ENCODE assay signal across 8 cellular contexts in genomic region chr9:122346478-122347347, GRCh38. TPM values are rescaled to one million over a fixed set of nuclear protein-coding genes. Genes with fewer than 3 reads are reported as not detected.
DNase-seq lines count a peak whose midpoint lies in the region; ATAC-seq and TF ChIP-seq lines count a peak whose summit lies in the region.

No MANE protein-coding gene starts in this region.

- no peaks in the 10 kb centered on the region for H3K36me3 Mint-ChIP-seq in stimulated activated naive B cell treated with anti-CD40 and anti-IgM and Interleukin-4, amounts not matched to agents 10 μg/mL and 1 μg/mL and 100 μg/mL, for 72 hours

- H3K36me3 ChIP-seq in MM.1S (replicated peaks; ENCODE audit: insufficient read depth, low read length) (no peaks in the 10 kb centered on the region), breast epithelium (no peaks in the 10 kb centered on the region)

- peak overlapping the region; percentile 85 for H3K4me2 ChIP-seq in MM.1S (ENCODE audit: low read depth, low read length)

- ATAC-seq in stimulated activated naive B cell treated with anti-CD40 and anti-IgM and Interleukin-4, amounts not matched to agents 10 μg/mL and 1 μg/mL and 100 μg/mL, for 72 hours (replicated peaks): peak; percentile 44 to 50

- no peak for TF ChIP-seq POLR2A in breast epithelium (IDR thresholded peaks at IDR 0.05)

- H3K9ac ChIP-seq in MM.1S (ENCODE audit: low read length): peak overlapping the region; percentile 11; the same call in 1 of the 2 replicates

- H3K27ac Mint-ChIP-seq in stimulated activated naive B cell treated with anti-CD40 and anti-IgM and Interleukin-4, amounts not matched to agents 10 μg/mL and 1 μg/mL and 100 μg/mL, for 72 hours: peak overlapping the region; percentile 22

- no peaks in the 10 kb centered on the region for H3K79me2 ChIP-seq in MM.1S (ENCODE audit: low read length)

- peak overlapping the region; percentile 83 for H2AFZ ChIP-seq in MM.1S (ENCODE audit: low read length)

- H3K27me3 ChIP-seq in MM.1S (replicated peaks; ENCODE audit: insufficient read depth, low read length) (no peaks in the 10 kb centered on the region; the same call in 1 of the 2 replicates), breast epithelium (no peaks in the 10 kb centered on the region)

- peaks cover 3 to 14% of the 10 kb centered on the region in 2 donors for H3K4me1 Mint-ChIP-seq in stimulated activated naive B cell treated with anti-CD40 and anti-IgM and Interleukin-4, amounts not matched to agents 10 μg/mL and 1 μg/mL and 100 μg/mL, for 72 hours

- H3K4me1 ChIP-seq in MM.1S (ENCODE audit: low read length): no peaks in the 10 kb centered on the region
- H3K4me1 ChIP-seq in breast epithelium: peaks cover 0 to 3% of the 10 kb centered on the region in 2 donors

- H3K9me3 Mint-ChIP-seq in stimulated activated naive B cell treated with anti-CD40 and anti-IgM and Interleukin-4, amounts not matched to agents 10 μg/mL and 1 μg/mL and 100 μg/mL, for 72 hours: no peaks in the 10 kb centered on the region

- H3K27ac ChIP-seq in MM.1S (ENCODE audit: low read length) (no peak overlapping the region), breast epithelium (peak overlapping the region; percentile 10 to 77)

- peak overlapping the region; percentile 59 for H3K4me3 ChIP-seq in MM.1S (ENCODE audit: low read length)
- H3K4me3 ChIP-seq in breast epithelium: peak overlapping the region; percentile 46 to 78 (median 59)

- H3K27me3 Mint-ChIP-seq in stimulated activated naive B cell treated with anti-CD40 and anti-IgM and Interleukin-4, amounts not matched to agents 10 μg/mL and 1 μg/mL and 100 μg/mL, for 72 hours: peaks cover 46 to 59% of the 10 kb centered on the region in 2 donors

- no peaks in the 10 kb centered on the region for H3K9me2 ChIP-seq in MM.1S (replicated peaks; ENCODE audit: insufficient read depth, low read length)

- H3K4me3 Mint-ChIP-seq in stimulated activated naive B cell treated with anti-CD40 and anti-IgM and Interleukin-4, amounts not matched to agents 10 μg/mL and 1 μg/mL and 100 μg/mL, for 72 hours: peak overlapping the region; percentile 82 to 84

- intact Hi-C loops in breast epithelium (cut with DNase I; ENCODE audit: low total_unique reads): no loop called here

- TF ChIP-seq CTCF in MM.1S (IDR thresholded peaks at IDR 0.05; ENCODE audit: low read length) (no peak), breast epithelium (IDR thresholded peaks at IDR 0.05) (no peak)

- no peaks in the 10 kb centered on the region for H4K20me1 ChIP-seq in MM.1S (ENCODE audit: insufficient read depth, low read length)

- no peaks in the 10 kb centered on the region for H3F3A ChIP-seq in MM.1S (ENCODE audit: insufficient read depth, low read length)

- peak; percentile 25 for DNase-seq in DMS79 (lab: John Stamatoyannopoulos, UW)
- DNase-seq in MM.1S: no peak
- DNase-seq in breast epithelium (ENCODE audit: low spot score in 2 of 2): peak in 1 of 2 donors; percentile 22
- peak; percentile 29 for DNase-seq in kidney tubule cell (ENCODE audit: low spot score)
- no peak for DNase-seq in stimulated activated naive B cell treated with anti-CD40 and anti-IgM and Interleukin-4, amounts not matched to agents 10 μg/mL and 1 μg/mL and 100 μg/mL, for 72 hours
- DNase-seq in activated effector memory CD4-positive, alpha-beta T cell treated with anti-CD3 and anti-CD28 coated beads, Interleukin-2, amount 50 U/mL, for 16 hours: no peak
- no peak for DNase-seq in SW480 (ENCODE audit: low spot score)
- DNase-seq in AML-193 (lab: John Stamatoyannopoulos, UW): no peak

- H3K9me3 ChIP-seq in MM.1S (replicated peaks; ENCODE audit: insufficient read depth, low read length) (no peaks in the 10 kb centered on the region), breast epithelium (no peaks in the 10 kb centered on the region)

RNA-seq across cellular contexts. Expression of gene PTGS1, which starts 24.1 kb away (rescaled TPM):
- total RNA-seq in breast epithelium: 1 to 10 TPM; 2.6 to 8.0 (median 4.5) TPM

Comparison
In these comparisons a context has a peak if more than half of its experiments do, and no peak if none do; other contexts are left out.
1. DNase-seq: peak in DMS79 (single experiment) and kidney tubule cell (single experiment); none in MM.1S (single experiment), stimulated activated naive B cell treated with anti-CD40 and anti-IgM and Interleukin-4, amounts not matched to agents 10 μg/mL and 1 μg/mL and 100 μg/mL, for 72 hours (single experiment), activated effector memory CD4-positive, alpha-beta T cell treated with anti-CD3 and anti-CD28 coated beads, Interleukin-2, amount 50 U/mL, for 16 hours (single experiment), SW480 (single experiment) and AML-193 (0 of 2).